ENCODE assay signal across 22 cellular contexts in genomic region chr9:98184326-98184725, GRCh38.
"Had no signal": no experiment of that assay in that cellular context is flagged by ENCODE, and none has a peak within 500 bp of the region (broad histone marks: within the 10 kb centered on the region; RNA-seq: fewer than 3 reads in every experiment).

No MANE protein-coding gene starts in this region.

- ATAC-seq: esophagus mucosa, heart left ventricle, pancreas, right cardiac atrium had no signal

- DNase-seq: cortex of kidney; effector memory CD4-positive, alpha-beta T cell; heart left ventricle; hypothalamus; kidney glomerular epithelial cell; mesendoderm; naive B cell; occipital lobe; pancreas; right cardiac atrium; small intestine; stimulated activated CD4-positive, alpha-beta T cell treated with anti-CD3 and anti-CD28 coated beads, Interleukin-12 subunit alpha, Interleukin-12 subunit beta, amount 100 ng/mL, for 4 hours; stimulated activated naive CD4-positive, alpha-beta T cell treated with Interleukin-2 at 50 U/mL for 16 hours; thyroid gland; upper lobe of left lung; uterus had no signal

- H3K27ac ChIP-seq: heart left ventricle, pancreas, suprapubic skin, thyroid gland, uterus had no signal

- H3K9me3 Mint-ChIP-seq: naive B cell had no signal

- FAIRE-seq: endometrium, frontal cortex, islet of Langerhans, pancreas, small intestine had no signal

- H3K9me3 ChIP-seq: heart left ventricle, pancreas, suprapubic skin, thyroid gland, upper lobe of left lung, uterus had no signal

- H3K4me1 ChIP-seq: pancreas, thyroid gland, uterus had no signal

- H3K27me3 ChIP-seq: heart left ventricle, pancreas, suprapubic skin, thyroid gland, upper lobe of left lung, uterus had no signal

- H3K4me3 Mint-ChIP-seq: naive B cell had no signal

- H3K36me3 Mint-ChIP-seq: naive B cell had no signal

- H3K27me3 Mint-ChIP-seq: progenitor cell of endocrine pancreas had no signal

- H3K36me3 ChIP-seq: heart left ventricle, pancreas, suprapubic skin, thyroid gland, upper lobe of left lung, uterus had no signal

- H3K4me3 ChIP-seq: heart left ventricle, pancreas, suprapubic skin, thyroid gland, upper lobe of left lung, uterus had no signal
